ENCODE assay signal across 17 cellular contexts in the genomic region with DNA sequence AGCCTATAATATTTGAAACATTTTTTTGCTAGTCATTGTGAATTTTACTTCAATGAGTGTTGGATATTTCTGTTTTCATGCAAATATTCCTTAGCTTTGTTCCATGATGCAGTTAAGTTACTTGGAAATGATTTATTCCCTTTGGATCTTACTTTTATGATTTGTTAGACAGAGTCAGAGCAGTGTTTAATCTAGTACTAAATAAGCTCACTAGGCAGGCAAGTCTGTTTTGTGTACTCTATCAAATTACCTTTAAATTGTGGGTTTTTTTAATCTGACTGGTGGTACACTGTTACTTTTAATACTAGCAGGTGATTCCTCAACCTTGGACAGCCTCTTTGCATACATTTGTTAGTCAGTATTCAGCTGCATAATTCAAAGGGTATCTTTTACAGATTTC.
"Had no signal": no experiment of that assay in that cellular context is flagged by ENCODE, and none has a peak within 500 bp of the region (broad histone marks: within the 10 kb centered on the region; RNA-seq: fewer than 3 reads in every experiment).

No MANE protein-coding gene starts in this region.

- DNase-seq: colonic mucosa; dermis blood vessel endothelial cell; foreskin keratinocyte; head of caudate nucleus; kidney; left cardiac atrium; left ventricle myocardium inferior; lower lobe of right lung; nucleus accumbens; ovary; right cardiac atrium; stimulated activated CD4-positive, alpha-beta T cell treated with anti-CD3 and anti-CD28 coated beads, Interleukin-2, amount 100 ng/mL, for 48 hours; stimulated activated naive CD4-positive, alpha-beta T cell treated with Interleukin-2 at 50 U/mL for 16 hours had no signal

- H3K4me3 ChIP-seq: colonic mucosa, hepatocyte, left ventricle myocardium inferior, lower lobe of right lung, neural progenitor cell, ovary, smooth muscle cell, tibial nerve had no signal

- H3K4me1 ChIP-seq: colonic mucosa, left ventricle myocardium inferior, lower lobe of right lung, neural progenitor cell, tibial nerve had no signal

- H3K9me3 ChIP-seq: colonic mucosa, left ventricle myocardium inferior, lower lobe of right lung, ovary, tibial nerve had no signal

- H3K27ac ChIP-seq: colonic mucosa, foreskin keratinocyte, hepatocyte, left ventricle myocardium inferior, lower lobe of right lung, neural progenitor cell, ovary, tibial nerve had no signal

- FAIRE-seq: kidney had no signal

- H3K27me3 ChIP-seq: colonic mucosa, foreskin keratinocyte, hepatocyte, neural progenitor cell, ovary, tibial nerve had no signal

- H3K9ac ChIP-seq: neural progenitor cell had no signal

- H3K36me3 ChIP-seq: colonic mucosa, left ventricle myocardium inferior, lower lobe of right lung, neural progenitor cell, ovary, tibial nerve had no signal
